ENCODE assay signal across 10 cellular contexts in the genomic region with DNA sequence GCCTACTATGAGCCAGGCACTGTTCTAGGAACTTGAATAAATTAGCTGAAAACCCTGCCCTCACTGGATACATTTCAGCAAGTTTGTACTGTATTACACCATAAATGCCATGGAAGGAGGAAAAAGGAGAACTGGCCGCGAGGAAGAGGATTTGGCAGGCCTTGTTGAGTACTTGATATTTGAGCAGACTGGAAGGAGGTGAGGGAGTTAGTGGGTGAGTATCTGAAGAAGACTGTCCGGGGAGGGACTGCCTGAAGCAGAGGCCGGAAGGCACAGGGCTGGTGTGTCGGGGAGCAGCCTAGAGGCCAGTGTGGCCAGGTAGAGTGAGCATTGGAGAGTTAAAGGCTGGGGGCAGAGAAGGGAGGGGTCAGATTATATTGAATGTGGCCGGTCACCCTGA. TPM values are rescaled to one million over a fixed set of nuclear protein-coding genes. Genes with fewer than 3 reads are reported as not detected.
DNase-seq lines count a peak whose midpoint lies in the region; ATAC-seq and TF ChIP-seq lines count a peak whose summit lies in the region.
"Had no signal": no experiment of that assay in that cellular context is flagged by ENCODE, and none has a peak within 500 bp of the region (broad histone marks: within the 10 kb centered on the region; RNA-seq: fewer than 3 reads in every experiment).

No MANE protein-coding gene starts in this region.

- no peaks in the 10 kb centered on the region for H3K36me3 ChIP-seq in CD8-positive, alpha-beta memory T cell (ENCODE audit: insufficient read depth, low read length)
- H3K36me3 ChIP-seq in WERI-Rb-1: peaks cover 15% of the 10 kb centered on the region

- H3K4me3 Mint-ChIP-seq in CD8-positive, alpha-beta memory T cell: peak overlapping the region; percentile 40 to 68 (median 62)
- H3K4me3 Mint-ChIP-seq in dendritic cell treated with granulocyte-macrophage colony-stimulating factor and Interleukin-4, amounts not matched to agents 40 ng/mL and 50 ng/mL, for 4 days: peak overlapping the region; percentile 70
- H3K4me3 Mint-ChIP-seq in nephron progenitor cell: no peak overlapping the region

- no peaks in the 10 kb centered on the region for H3K27me3 Mint-ChIP-seq in CD8-positive, alpha-beta memory T cell
- H3K27me3 Mint-ChIP-seq in dendritic cell treated with granulocyte-macrophage colony-stimulating factor and Interleukin-4, amounts not matched to agents 40 ng/mL and 50 ng/mL, for 4 days: no peaks in the 10 kb centered on the region
- peaks cover 10% of the 10 kb centered on the region for H3K27me3 Mint-ChIP-seq in nephron progenitor cell (ENCODE audit: low read depth, poor library complexity)

- no peak for ATAC-seq in GM21367 (IDR thresholded peaks at IDR 0.05; ENCODE audit: unreplicated experiment)
- no peak for ATAC-seq in HG03442 (IDR thresholded peaks at IDR 0.05; ENCODE audit: unreplicated experiment)

- H3K4me1 Mint-ChIP-seq in CD8-positive, alpha-beta memory T cell: peaks cover 70 to 84% (median 82%) of the 10 kb centered on the region in 3 donors
- peaks cover 85% of the 10 kb centered on the region for H3K4me1 Mint-ChIP-seq in dendritic cell treated with granulocyte-macrophage colony-stimulating factor and Interleukin-4, amounts not matched to agents 40 ng/mL and 50 ng/mL, for 4 days (ENCODE audit: low read depth)
- peaks cover 42% of the 10 kb centered on the region for H3K4me1 Mint-ChIP-seq in nephron progenitor cell

- no peak for DNase-seq in CD8-positive, alpha-beta memory T cell
- DNase-seq in NB4 (ENCODE audit: low read depth) (peak; percentile 38), nephron progenitor cell (no peak), WERI-Rb-1 (no peak), anterior cingulate cortex (lab: John Stamatoyannopoulos, UW) (no peak)
- DNase-seq: NCI-H1417 treated with DMSO at 0.1 percent for 48 hours, T1000 had no signal

- peaks cover 0 to 6% (median 3%) of the 10 kb centered on the region in 3 donors for H3K36me3 Mint-ChIP-seq in CD8-positive, alpha-beta memory T cell
- peaks cover 34% of the 10 kb centered on the region for H3K36me3 Mint-ChIP-seq in dendritic cell treated with granulocyte-macrophage colony-stimulating factor and Interleukin-4, amounts not matched to agents 40 ng/mL and 50 ng/mL, for 4 days (ENCODE audit: low read depth)
- no peaks in the 10 kb centered on the region for H3K36me3 Mint-ChIP-seq in nephron progenitor cell (ENCODE audit: low read depth)

- no peaks in the 10 kb centered on the region for H3K9me3 ChIP-seq in CD8-positive, alpha-beta memory T cell (ENCODE audit: low read length)
- no peaks in the 10 kb centered on the region for H3K9me3 ChIP-seq in WERI-Rb-1 (ENCODE audit: severe bottlenecking)

- CTCF ChIA-PET in CD8-positive, alpha-beta memory T cell (lab: Charles Lee): no interaction called here

- no peak for TF ChIP-seq POLR2A in NB4 (IDR thresholded peaks at IDR 0.05; ENCODE audit: extremely low read depth, insufficient read length)

- H3K4me1 ChIP-seq in CD8-positive, alpha-beta memory T cell (ENCODE audit: insufficient read depth, low read length): peaks cover 53% of the 10 kb centered on the region

- no peak overlapping the region for H3K27ac ChIP-seq in CD8-positive, alpha-beta memory T cell (ENCODE audit: low read depth, low read length)
- H3K27ac ChIP-seq in WERI-Rb-1: no peak overlapping the region

- H3K27me3 ChIP-seq in CD8-positive, alpha-beta memory T cell (ENCODE audit: insufficient read depth, low read length, poor library complexity, severe bottlenecking): no peaks in the 10 kb centered on the region
- no peaks in the 10 kb centered on the region for H3K27me3 ChIP-seq in WERI-Rb-1 (ENCODE audit: insufficient read depth, low read depth, severe bottlenecking)

- H3K4me3 ChIP-seq in CD8-positive, alpha-beta memory T cell (ENCODE audit: low read length): no peak overlapping the region
- no peak overlapping the region for H3K4me3 ChIP-seq in NB4 (ENCODE audit: low read depth, low read length)
- no peak overlapping the region for H3K4me3 ChIP-seq in WERI-Rb-1 (ENCODE audit: low read depth, low read length)

- H3K27ac Mint-ChIP-seq in CD8-positive, alpha-beta memory T cell: peak overlapping the region in 7 of 8 donors; percentile 6 to 93 (median 77)
- H3K27ac Mint-ChIP-seq in dendritic cell treated with granulocyte-macrophage colony-stimulating factor and Interleukin-4, amounts not matched to agents 40 ng/mL and 50 ng/mL, for 4 days: peak overlapping the region; percentile 84
- H3K27ac Mint-ChIP-seq in nephron progenitor cell: peak overlapping the region; percentile 79

- TF ChIP-seq CTCF in NB4 (IDR thresholded peaks at IDR 0.05; ENCODE audit: low read depth, low read length) (no peak), nephron progenitor cell (IDR thresholded peaks at IDR 0.05) (no peak), WERI-Rb-1 (IDR thresholded peaks at IDR 0.05; ENCODE audit: low read depth, low read length) (no peak)

- H3K9me3 Mint-ChIP-seq in CD8-positive, alpha-beta memory T cell: no peaks in the 10 kb centered on the region
- H3K9me3 Mint-ChIP-seq in dendritic cell treated with granulocyte-macrophage colony-stimulating factor and Interleukin-4, amounts not matched to agents 40 ng/mL and 50 ng/mL, for 4 days: no peaks in the 10 kb centered on the region
- H3K9me3 Mint-ChIP-seq in nephron progenitor cell: no peaks in the 10 kb centered on the region

- POLR2A ChIA-PET in CD8-positive, alpha-beta memory T cell (lab: Charles Lee): no interaction called here

- intact Hi-C loops in dendritic cell treated with granulocyte-macrophage colony-stimulating factor and Interleukin-4, amounts not matched to agents 40 ng/mL and 50 ng/mL, for 4 days (cut with micrococcal nuclease): loop anchor here (5.0 to 10.0 kb wide), 3 partner anchors 70 to 132 kb away; no protein-coding TSS in a partner anchor

RNA-seq across cellular contexts. Expression of a gene that starts 4.5 kb away (rescaled TPM):
- 1 to 10 TPM; 3.3 to 3.7 TPM for total RNA-seq in CD8-positive, alpha-beta memory T cell
- 3.9 TPM for polyA plus RNA-seq in CD8-positive, alpha-beta memory T cell

RNA-seq across cellular contexts. Expression of a gene that starts 37.1 kb away (rescaled TPM):
- total RNA-seq in CD8-positive, alpha-beta memory T cell: 10 to 100 TPM; 40.2 to 44.9 TPM
- 47.9 TPM for polyA plus RNA-seq in CD8-positive, alpha-beta memory T cell
